In the genomic region with DNA sequence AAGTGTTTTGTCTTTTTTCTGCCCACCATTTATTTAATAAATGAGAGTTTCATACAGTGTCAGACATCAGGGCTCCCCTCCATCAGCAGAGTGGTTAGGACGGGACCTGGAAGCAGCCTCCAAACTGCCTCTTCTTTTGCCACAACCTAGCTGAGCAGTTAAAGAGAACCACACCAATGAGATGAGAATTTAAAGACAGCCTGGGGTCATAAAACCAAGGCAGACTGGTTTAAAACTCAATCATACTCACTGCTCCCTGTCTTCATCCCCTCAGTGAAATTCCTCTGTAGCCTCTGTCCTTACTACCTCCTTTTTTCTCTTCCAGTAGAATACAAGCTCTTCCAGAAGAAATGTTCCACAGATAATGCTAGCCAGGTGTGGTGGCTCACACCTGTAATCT, we compare ENCODE assay signal across 18 cellular contexts.
DNase-seq lines count a peak whose midpoint lies in the region; ATAC-seq and TF ChIP-seq lines count a peak whose summit lies in the region.
"Had no signal": no experiment of that assay in that cellular context is flagged by ENCODE, and none has a peak within 500 bp of the region (broad histone marks: within the 10 kb centered on the region; RNA-seq: fewer than 3 reads in every experiment).

No MANE protein-coding gene starts in this region.

- H3K4me1 ChIP-seq in right cardiac atrium (ENCODE audit: control insufficient read depth, insufficient read depth, low read length) (peaks cover 26% of the 10 kb centered on the region), osteoblast (ENCODE audit: insufficient read depth, low read length) (peaks cover 88% of the 10 kb centered on the region)

- H3K27me3 ChIP-seq in right cardiac atrium (ENCODE audit: control insufficient read depth, insufficient read depth) (no peaks in the 10 kb centered on the region), osteoblast (ENCODE audit: insufficient read depth, low read length) (no peaks in the 10 kb centered on the region), MG63 (no peaks in the 10 kb centered on the region)

- peaks cover 86% of the 10 kb centered on the region for H3K4me1 Mint-ChIP-seq in brain

- peaks cover 3% of the 10 kb centered on the region for H4K20me1 ChIP-seq in osteoblast (ENCODE audit: insufficient read depth, low read length)

- H3K9me3 ChIP-seq in right cardiac atrium (ENCODE audit: control insufficient read depth, low read length) (no peaks in the 10 kb centered on the region), osteoblast (ENCODE audit: low read depth, low read length) (no peaks in the 10 kb centered on the region), MG63 (no peaks in the 10 kb centered on the region)

- peaks cover 0 to 3% (median 0%) of the 10 kb centered on the region in 5 experiments for H3K9me3 Mint-ChIP-seq in brain
- H3K9me3 Mint-ChIP-seq: activated naive CD8-positive, alpha-beta T cell treated with anti-CD3 and anti-CD28 coated beads for 36 hours; CD8-positive, alpha-beta memory T cell; stimulated activated naive B cell treated with anti-CD40 and anti-IgM and Interleukin-4, amounts not matched to agents 10 μg/mL and 1 μg/mL and 100 μg/mL, for 72 hours had no signal

- H3K4me3 ChIP-seq in right cardiac atrium (ENCODE audit: low read length) = no peak overlapping the region
- H3K4me3 ChIP-seq in osteoblast (ENCODE audit: insufficient read depth, low read length) = no peak overlapping the region
- H3K4me3 ChIP-seq in MG63 = no peak overlapping the region

- H3K27ac ChIP-seq in right cardiac atrium (ENCODE audit: low read length) (peak overlapping the region; percentile 65), osteoblast (ENCODE audit: low read depth, low read length) (peak overlapping the region; percentile 94)

- intact Hi-C loops in right cardiac atrium (cut with DNase I) = loop anchor here in 2 of 4 donors (10.0 kb wide), 1 partner anchor 76 kb away; a partner anchor contains a TSS
- intact Hi-C loops in cardiac septum (cut with DNase I) = loop anchor here (5.0 kb wide), 1 partner anchor 47 kb away; no protein-coding TSS in a partner anchor

- H3K4me2 ChIP-seq in osteoblast (ENCODE audit: insufficient read depth, low read length) = peak overlapping the region; percentile 4

- H3K36me3 Mint-ChIP-seq in brain = no peaks in the 10 kb centered on the region
- H3K36me3 Mint-ChIP-seq: activated naive CD8-positive, alpha-beta T cell treated with anti-CD3 and anti-CD28 coated beads for 36 hours; CD8-positive, alpha-beta memory T cell; stimulated activated naive B cell treated with anti-CD40 and anti-IgM and Interleukin-4, amounts not matched to agents 10 μg/mL and 1 μg/mL and 100 μg/mL, for 72 hours had no signal

- no peak for ATAC-seq in right cardiac atrium
- ATAC-seq: stimulated activated naive B cell treated with anti-CD40 and anti-IgM and Interleukin-4, amounts not matched to agents 10 μg/mL and 1 μg/mL and 100 μg/mL, for 72 hours had no signal

- DNase-seq in right cardiac atrium (no peak), cardiac septum (ENCODE audit: low spot score) (no peak), osteoblast (ENCODE audit: insufficient read length, low spot score, missing footprints) (no peak), MG63 (no peak), activated T-cell treated with anti-CD3 and anti-CD28 coated beads for 4 hours (no peak), NCI-H524 (lab: John Stamatoyannopoulos, UW) (no peak)
- no peak for DNase-seq in activated CD4-positive, alpha-beta T cell treated with anti-CD3 and anti-CD28 coated beads, Interleukin-2, amount 50 U/mL, for 4 hours
- DNase-seq: activated CD4-positive, alpha-beta T cell treated with anti-CD3 and anti-CD28 coated beads, Interleukin-2, amount 10 ng/mL, durations not matched to agents 7 days and 5 days; activated naive CD8-positive, alpha-beta T cell treated with anti-CD3 and anti-CD28 coated beads for 36 hours; activated T-cell treated with anti-CD3 and anti-CD28 coated beads, Interleukin-2, amount 50 U/mL, for 48 hours; CD8-positive, alpha-beta memory T cell; effector CD4-positive, alpha-beta T cell; midbrain; NCI-H146; nucleus accumbens; small intestine; stimulated activated naive B cell treated with anti-CD40 and anti-IgM and Interleukin-4, amounts not matched to agents 10 μg/mL and 1 μg/mL and 100 μg/mL, for 72 hours had no signal

- H3K27me3 Mint-ChIP-seq in brain = no peaks in the 10 kb centered on the region
- H3K27me3 Mint-ChIP-seq: activated naive CD8-positive, alpha-beta T cell treated with anti-CD3 and anti-CD28 coated beads for 36 hours had no signal

- peaks cover 55% of the 10 kb centered on the region for H3K79me2 ChIP-seq in osteoblast (ENCODE audit: insufficient read depth, low read length)

- peak overlapping the region in 4 of 5 experiments; percentile 40 to 87 (median 74) for H3K27ac Mint-ChIP-seq in brain
- H3K27ac Mint-ChIP-seq: activated CD4-positive, alpha-beta T cell treated with anti-CD3 and anti-CD28 coated beads, Interleukin-2, amount 10 ng/mL, durations not matched to agents 7 days and 5 days; activated naive CD8-positive, alpha-beta T cell treated with anti-CD3 and anti-CD28 coated beads for 36 hours; stimulated activated naive B cell treated with anti-CD40 and anti-IgM and Interleukin-4, amounts not matched to agents 10 μg/mL and 1 μg/mL and 100 μg/mL, for 72 hours had no signal

- no peak overlapping the region for H2AFZ ChIP-seq in osteoblast (ENCODE audit: low read length)

- WGBS in right cardiac atrium = 78% methylated on average over 1 of the region's 1 CpG

- H3K36me3 ChIP-seq in osteoblast (ENCODE audit: insufficient read depth, low read length) (no peaks in the 10 kb centered on the region), MG63 (peaks cover 9% of the 10 kb centered on the region; the same call in 1 of the 2 replicates)

- TF ChIP-seq CTCF in brain (conservative IDR thresholded peaks at IDR 0.05) (no peak), osteoblast (IDR thresholded peaks at IDR 0.05; ENCODE audit: extremely low read depth, low read depth, low read length) (no peak)

- peak overlapping the region in 1 of 5 experiments; percentile 15 for H3K4me3 Mint-ChIP-seq in brain
- H3K4me3 Mint-ChIP-seq: activated CD4-positive, alpha-beta T cell treated with anti-CD3 and anti-CD28 coated beads, Interleukin-2, amount 10 ng/mL, durations not matched to agents 7 days and 5 days; activated naive CD8-positive, alpha-beta T cell treated with anti-CD3 and anti-CD28 coated beads for 36 hours; stimulated activated naive B cell treated with anti-CD40 and anti-IgM and Interleukin-4, amounts not matched to agents 10 μg/mL and 1 μg/mL and 100 μg/mL, for 72 hours had no signal
